Comparison of ENCODE assay signal across 1 cellular context in genomic region chr17:42422958-42423712, GRCh38.
TF ChIP-seq lines count a peak whose summit lies in the region.

A gene with protein sequence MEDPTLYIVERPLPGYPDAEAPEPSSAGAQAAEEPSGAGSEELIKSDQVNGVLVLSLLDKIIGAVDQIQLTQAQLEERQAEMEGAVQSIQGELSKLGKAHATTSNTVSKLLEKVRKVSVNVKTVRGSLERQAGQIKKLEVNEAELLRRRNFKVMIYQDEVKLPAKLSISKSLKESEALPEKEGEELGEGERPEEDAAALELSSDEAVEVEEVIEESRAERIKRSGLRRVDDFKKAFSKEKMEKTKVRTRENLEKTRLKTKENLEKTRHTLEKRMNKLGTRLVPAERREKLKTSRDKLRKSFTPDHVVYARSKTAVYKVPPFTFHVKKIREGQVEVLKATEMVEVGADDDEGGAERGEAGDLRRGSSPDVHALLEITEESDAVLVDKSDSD (minus strand): TSS chr17:42423256. CDS start chr17:42423097, 159 bp downstream.

TF ChIP-seq in HepG2, 621 proteins besides CTCF, POLR2A, EP300 and RAD21 (continued from another document and continues in another):
- no peak for TF ChIP-seq HMGA1 (CRISPR knock-in tag; conservative IDR thresholded peaks at IDR 0.05)
- TF ChIP-seq, protein P1, sequence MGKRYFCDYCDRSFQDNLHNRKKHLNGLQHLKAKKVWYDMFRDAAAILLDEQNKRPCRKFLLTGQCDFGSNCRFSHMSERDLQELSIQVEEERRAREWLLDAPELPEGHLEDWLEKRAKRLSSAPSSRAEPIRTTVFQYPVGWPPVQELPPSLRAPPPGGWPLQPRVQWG (CRISPR knock-in tag; IDR thresholded peaks at IDR 0.05; ENCODE audit: borderline replicate concordance, low read depth): no peak
- TF ChIP-seq E2F1 (CRISPR knock-in tag; IDR thresholded peaks at IDR 0.05): peak; percentile 51; the same call in 1 of the 2 replicates
- TF ChIP-seq, protein P2, sequence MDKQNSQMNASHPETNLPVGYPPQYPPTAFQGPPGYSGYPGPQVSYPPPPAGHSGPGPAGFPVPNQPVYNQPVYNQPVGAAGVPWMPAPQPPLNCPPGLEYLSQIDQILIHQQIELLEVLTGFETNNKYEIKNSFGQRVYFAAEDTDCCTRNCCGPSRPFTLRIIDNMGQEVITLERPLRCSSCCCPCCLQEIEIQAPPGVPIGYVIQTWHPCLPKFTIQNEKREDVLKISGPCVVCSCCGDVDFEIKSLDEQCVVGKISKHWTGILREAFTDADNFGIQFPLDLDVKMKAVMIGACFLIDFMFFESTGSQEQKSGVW (CRISPR knock-in tag; IDR thresholded peaks at IDR 0.05; ENCODE audit: borderline replicate concordance): no peak
- TF ChIP-seq, protein P3, sequence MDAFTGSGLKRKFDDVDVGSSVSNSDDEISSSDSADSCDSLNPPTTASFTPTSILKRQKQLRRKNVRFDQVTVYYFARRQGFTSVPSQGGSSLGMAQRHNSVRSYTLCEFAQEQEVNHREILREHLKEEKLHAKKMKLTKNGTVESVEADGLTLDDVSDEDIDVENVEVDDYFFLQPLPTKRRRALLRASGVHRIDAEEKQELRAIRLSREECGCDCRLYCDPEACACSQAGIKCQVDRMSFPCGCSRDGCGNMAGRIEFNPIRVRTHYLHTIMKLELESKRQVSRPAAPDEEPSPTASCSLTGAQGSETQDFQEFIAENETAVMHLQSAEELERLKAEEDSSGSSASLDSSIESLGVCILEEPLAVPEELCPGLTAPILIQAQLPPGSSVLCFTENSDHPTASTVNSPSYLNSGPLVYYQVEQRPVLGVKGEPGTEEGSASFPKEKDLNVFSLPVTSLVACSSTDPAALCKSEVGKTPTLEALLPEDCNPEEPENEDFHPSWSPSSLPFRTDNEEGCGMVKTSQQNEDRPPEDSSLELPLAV (CRISPR knock-in tag; conservative IDR thresholded peaks at IDR 0.05; ENCODE audit: low read depth): no peak
- TF ChIP-seq HNF1A (IDR thresholded peaks at IDR 0.05; ENCODE audit: low read depth): no peak
- TF ChIP-seq HNF1A (CRISPR knock-in tag; IDR thresholded peaks at IDR 0.05; ENCODE audit: borderline replicate concordance): 0 out of 2 replicates have a peak, but pooled peaks have one; percentile 47
- no peak for TF ChIP-seq U2AF1 (optimal IDR thresholded peaks at IDR 0.05; ENCODE audit: low read depth, low read length)
- no peak for TF ChIP-seq PTBP1 (IDR thresholded peaks at IDR 0.05; ENCODE audit: low read depth, low read length, poor library complexity, severe bottlenecking)
- TF ChIP-seq CBX5 (CRISPR knock-in tag; IDR thresholded peaks at IDR 0.05; ENCODE audit: borderline replicate concordance): no peak
- 0 out of 2 replicates have a peak, but pooled peaks have one; percentile 24 for TF ChIP-seq MIER2 (CRISPR knock-in tag; IDR thresholded peaks at IDR 0.05)
- no peak for TF ChIP-seq ZNF264 (CRISPR knock-in tag; IDR thresholded peaks at IDR 0.05)
- no peak for TF ChIP-seq RFXANK (CRISPR knock-in tag; IDR thresholded peaks at IDR 0.05)
- no peak for TF ChIP-seq ZNF431 (CRISPR knock-in tag; IDR thresholded peaks at IDR 0.05; ENCODE audit: borderline replicate concordance, low read depth)
- no peak for TF ChIP-seq KDM1A (CRISPR knock-in tag; IDR thresholded peaks at IDR 0.05)
- TF ChIP-seq RBFOX2 (IDR thresholded peaks at IDR 0.05; ENCODE audit: low read depth, low read length): peak; percentile 92
- no peak for TF ChIP-seq FOXO1 (CRISPR knock-in tag; IDR thresholded peaks at IDR 0.05)
- TF ChIP-seq, protein P4, sequence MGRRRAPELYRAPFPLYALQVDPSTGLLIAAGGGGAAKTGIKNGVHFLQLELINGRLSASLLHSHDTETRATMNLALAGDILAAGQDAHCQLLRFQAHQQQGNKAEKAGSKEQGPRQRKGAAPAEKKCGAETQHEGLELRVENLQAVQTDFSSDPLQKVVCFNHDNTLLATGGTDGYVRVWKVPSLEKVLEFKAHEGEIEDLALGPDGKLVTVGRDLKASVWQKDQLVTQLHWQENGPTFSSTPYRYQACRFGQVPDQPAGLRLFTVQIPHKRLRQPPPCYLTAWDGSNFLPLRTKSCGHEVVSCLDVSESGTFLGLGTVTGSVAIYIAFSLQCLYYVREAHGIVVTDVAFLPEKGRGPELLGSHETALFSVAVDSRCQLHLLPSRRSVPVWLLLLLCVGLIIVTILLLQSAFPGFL (CRISPR knock-in tag; IDR thresholded peaks at IDR 0.05): no peak
- no peak for TF ChIP-seq ZC3H4 (CRISPR knock-in tag; IDR thresholded peaks at IDR 0.05; ENCODE audit: borderline replicate concordance)
- TF ChIP-seq ZSCAN9 (CRISPR knock-in tag; IDR thresholded peaks at IDR 0.05; ENCODE audit: borderline replicate concordance): peak; percentile 72
- TF ChIP-seq ZNF207 (IDR thresholded peaks at IDR 0.05; ENCODE audit: borderline replicate concordance): no peak
- peak; percentile 7 for TF ChIP-seq ZNF235 (CRISPR knock-in tag; IDR thresholded peaks at IDR 0.05; ENCODE audit: borderline replicate concordance)
- TF ChIP-seq ZNF709 (CRISPR knock-in tag; IDR thresholded peaks at IDR 0.05): peak; percentile 86; the same call in 1 of the 2 replicates
- TF ChIP-seq, protein P5, sequence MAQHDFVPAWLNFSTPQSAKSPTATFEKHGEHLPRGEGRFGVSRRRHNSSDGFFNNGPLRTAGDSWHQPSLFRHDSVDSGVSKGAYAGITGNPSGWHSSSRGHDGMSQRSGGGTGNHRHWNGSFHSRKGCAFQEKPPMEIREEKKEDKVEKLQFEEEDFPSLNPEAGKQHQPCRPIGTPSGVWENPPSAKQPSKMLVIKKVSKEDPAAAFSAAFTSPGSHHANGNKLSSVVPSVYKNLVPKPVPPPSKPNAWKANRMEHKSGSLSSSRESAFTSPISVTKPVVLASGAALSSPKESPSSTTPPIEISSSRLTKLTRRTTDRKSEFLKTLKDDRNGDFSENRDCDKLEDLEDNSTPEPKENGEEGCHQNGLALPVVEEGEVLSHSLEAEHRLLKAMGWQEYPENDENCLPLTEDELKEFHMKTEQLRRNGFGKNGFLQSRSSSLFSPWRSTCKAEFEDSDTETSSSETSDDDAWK (CRISPR knock-in tag; IDR thresholded peaks at IDR 0.05): no peak
- TF ChIP-seq ZNF737 (CRISPR knock-in tag; IDR thresholded peaks at IDR 0.05; ENCODE audit: borderline replicate concordance): no peak
- TF ChIP-seq ZNF569 (CRISPR knock-in tag; IDR thresholded peaks at IDR 0.05; ENCODE audit: borderline replicate concordance): no peak
- no peak for TF ChIP-seq PHB2 (IDR thresholded peaks at IDR 0.05; ENCODE audit: partially characterized antibody)
- TF ChIP-seq KDM6A (CRISPR knock-in tag; IDR thresholded peaks at IDR 0.05; ENCODE audit: low read depth): no peak
- no peak for TF ChIP-seq SIN3A (IDR thresholded peaks at IDR 0.05; ENCODE audit: borderline replicate concordance, low read depth, low read length)
- no peak for TF ChIP-seq MAX (IDR thresholded peaks at IDR 0.05)
- TF ChIP-seq MLLT10 (CRISPR knock-in tag; IDR thresholded peaks at IDR 0.05): no peak
- TF ChIP-seq SKI (IDR thresholded peaks at IDR 0.05; ENCODE audit: partially characterized antibody): no peak
- peak; percentile 38; the same call in 1 of the 2 replicates for TF ChIP-seq SALL1 (CRISPR knock-in tag; IDR thresholded peaks at IDR 0.05)
- no peak for TF ChIP-seq SSRP1 (CRISPR knock-in tag; IDR thresholded peaks at IDR 0.05)
- TF ChIP-seq CBFB (CRISPR knock-in tag; IDR thresholded peaks at IDR 0.05): peak; percentile 38
- TF ChIP-seq ZNF333 (CRISPR knock-in tag; IDR thresholded peaks at IDR 0.05; ENCODE audit: borderline replicate concordance): no peak
- peak; percentile 43; the same call in 1 of the 2 replicates for TF ChIP-seq ZBTB42 (CRISPR knock-in tag; IDR thresholded peaks at IDR 0.05)
- no peak for TF ChIP-seq SCMH1 (CRISPR knock-in tag; IDR thresholded peaks at IDR 0.05; ENCODE audit: borderline replicate concordance)
- TF ChIP-seq NCOR1 (IDR thresholded peaks at IDR 0.05; ENCODE audit: borderline replicate concordance, low read length): no peak
- no peak for TF ChIP-seq GPN1 (CRISPR knock-in tag; IDR thresholded peaks at IDR 0.05; ENCODE audit: borderline replicate concordance)
- TF ChIP-seq ZNF496 (CRISPR knock-in tag; IDR thresholded peaks at IDR 0.05; ENCODE audit: insufficient replicate concordance): no peak
- TF ChIP-seq MYPOP (CRISPR knock-in tag; IDR thresholded peaks at IDR 0.05): peak; percentile 95
- no peak for TF ChIP-seq PAWR (CRISPR knock-in tag; IDR thresholded peaks at IDR 0.05; ENCODE audit: borderline replicate concordance)
- no peak for TF ChIP-seq MZF1 (CRISPR knock-in tag; IDR thresholded peaks at IDR 0.05; ENCODE audit: borderline replicate concordance)
- no peak for TF ChIP-seq NCOA1 (CRISPR knock-in tag; IDR thresholded peaks at IDR 0.05)
- no peak for TF ChIP-seq FOXK1 (CRISPR knock-in tag; IDR thresholded peaks at IDR 0.05; ENCODE audit: borderline replicate concordance, low read depth)
- TF ChIP-seq REL (CRISPR knock-in tag; conservative IDR thresholded peaks at IDR 0.05): no peak
- peak; percentile 59; the same call in 1 of the 2 replicates for TF ChIP-seq ZNF225 (CRISPR knock-in tag; IDR thresholded peaks at IDR 0.05)
- peak; percentile 33; the same call in 1 of the 2 replicates for TF ChIP-seq IRF2 (CRISPR knock-in tag; IDR thresholded peaks at IDR 0.05)
- TF ChIP-seq ZNF326 (CRISPR knock-in tag; IDR thresholded peaks at IDR 0.05; ENCODE audit: borderline replicate concordance): no peak
- no peak; the same call in 1 of the 2 replicates for TF ChIP-seq ZNF335 (CRISPR knock-in tag; IDR thresholded peaks at IDR 0.05)
- TF ChIP-seq, protein P6, sequence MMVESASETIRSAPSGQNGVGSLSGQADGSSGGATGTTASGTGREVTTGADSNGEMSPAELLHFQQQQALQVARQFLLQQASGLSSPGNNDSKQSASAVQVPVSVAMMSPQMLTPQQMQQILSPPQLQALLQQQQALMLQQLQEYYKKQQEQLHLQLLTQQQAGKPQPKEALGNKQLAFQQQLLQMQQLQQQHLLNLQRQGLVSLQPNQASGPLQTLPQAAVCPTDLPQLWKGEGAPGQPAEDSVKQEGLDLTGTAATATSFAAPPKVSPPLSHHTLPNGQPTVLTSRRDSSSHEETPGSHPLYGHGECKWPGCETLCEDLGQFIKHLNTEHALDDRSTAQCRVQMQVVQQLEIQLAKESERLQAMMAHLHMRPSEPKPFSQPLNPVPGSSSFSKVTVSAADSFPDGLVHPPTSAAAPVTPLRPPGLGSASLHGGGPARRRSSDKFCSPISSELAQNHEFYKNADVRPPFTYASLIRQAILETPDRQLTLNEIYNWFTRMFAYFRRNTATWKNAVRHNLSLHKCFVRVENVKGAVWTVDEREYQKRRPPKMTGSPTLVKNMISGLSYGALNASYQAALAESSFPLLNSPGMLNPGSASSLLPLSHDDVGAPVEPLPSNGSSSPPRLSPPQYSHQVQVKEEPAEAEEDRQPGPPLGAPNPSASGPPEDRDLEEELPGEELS (CRISPR knock-in tag; IDR thresholded peaks at IDR 0.05): peak; percentile 65; the same call in 1 of the 2 replicates
- no peak for TF ChIP-seq NFE2 (CRISPR knock-in tag; IDR thresholded peaks at IDR 0.05)
- peak; percentile 56; the same call in 1 of the 2 replicates for TF ChIP-seq ZNF557 (CRISPR knock-in tag; IDR thresholded peaks at IDR 0.05)
